In genomic region chr22:39520054-39520873, GRCh38 we compare ENCODE assay signal across 8 cellular contexts.
DNase-seq lines count a peak whose midpoint lies in the region; ATAC-seq, FAIRE-seq and TF ChIP-seq lines count a peak whose summit lies in the region.

Gene ATF4 (plus strand): TSS chr22:39520562. CDS start chr22:39521446, 884 bp downstream.

- TF ChIP-seq CTCF in AG09319 (IDR thresholded peaks at IDR 0.05; ENCODE audit: low read depth, low read length), result no peak

- ATAC-seq in GM19035 (IDR thresholded peaks at IDR 0.05; ENCODE audit: unreplicated experiment) (peak; percentile 81), HG03354 (IDR thresholded peaks at IDR 0.05; ENCODE audit: poor library complexity, severe bottlenecking, unreplicated experiment) (peak; percentile 79)
- ATAC-seq in activated CD4-positive, CD25-positive, alpha-beta regulatory T cell treated with anti-CD3 and anti-CD28 coated beads, Interleukin-2, amount 50 U/mL, for 24 hours, result peak; percentile 90 to 91

- peak; percentile 99 for DNase-seq in AG09319 (ENCODE audit: extremely low read depth, low read depth)
- DNase-seq in NCI-H446 treated with DMSO at 0.1 percent for 48 hours (lab: John Stamatoyannopoulos, UW), result peak; percentile 98
- DNase-seq in cerebellar cortex (ENCODE audit: low spot score), result peak; percentile 99
- DNase-seq in stimulated activated CD4-positive, alpha-beta T cell treated with anti-CD3 and anti-CD28 coated beads, Interleukin-12 subunit alpha, Interleukin-12 subunit beta, amount 100 ng/mL, for 4 hours, result peak; percentile 93

- FAIRE-seq in islet of Langerhans (lab: Jason Lieb, UNC), result peak; percentile 13

Comparison
In these comparisons a context has a peak if more than half of its experiments do, and no peak if none do; other contexts are left out.
1. Peak in every context shown above with its lines: DNase-seq and ATAC-seq.